Comparison of ENCODE assay signal across 1 cellular context in genomic region chr7:127366680-127367079, GRCh38.
TF ChIP-seq lines count a peak whose summit lies in the region.

No MANE protein-coding gene starts in this region.

TF ChIP-seq in K562, 482 proteins besides CTCF, POLR2A, EP300 and RAD21 (continued from another document):
- TF ChIP-seq PKNOX1 (IDR thresholded peaks at IDR 0.05) (0 out of 2 replicates have a peak, but pooled peaks have one; percentile 13), CHD1 (IDR thresholded peaks at IDR 0.05; ENCODE audit: low read length) (no peak), TAL1 (IDR thresholded peaks at IDR 0.05) (no peak), ZNF740 (CRISPR knock-in tag; IDR thresholded peaks at IDR 0.05) (no peak), ZNF740 (tag; IDR thresholded peaks at IDR 0.05) (no peak), ASH1L (IDR thresholded peaks at IDR 0.05; ENCODE audit: borderline replicate concordance, low read depth, partially characterized antibody) (no peak), RCOR1 (IDR thresholded peaks at IDR 0.05; ENCODE audit: borderline replicate concordance in 1 of 2, low read depth in 2 of 2, low read length in 2 of 2) (no peak), NCOR1 (IDR thresholded peaks at IDR 0.05) (no peak), ZNF668 (CRISPR knock-in tag; IDR thresholded peaks at IDR 0.05) (no peak), GMEB1 (CRISPR knock-in tag; IDR thresholded peaks at IDR 0.05) (no peak), ZNF639 (CRISPR knock-in tag; conservative IDR thresholded peaks at IDR 0.05 in 1 of 2, IDR thresholded peaks at IDR 0.05 in 1 of 2) (no peak), POLR2AphosphoS2 (IDR thresholded peaks at IDR 0.05; ENCODE audit: low read length) (0 out of 2 replicates have a peak, but pooled peaks have one; percentile 34), ZNF609 (CRISPR knock-in tag; IDR thresholded peaks at IDR 0.05; ENCODE audit: borderline replicate concordance) (no peak), MITF (IDR thresholded peaks at IDR 0.05) (no peak), PHF21A (IDR thresholded peaks at IDR 0.05; ENCODE audit: borderline replicate concordance, low read depth) (0 out of 2 replicates have a peak, but pooled peaks have one; percentile 34), RNF2 (IDR thresholded peaks at IDR 0.05) (peak; percentile 32; the same call in 1 of the 2 replicates), POLR2AphosphoS5 (IDR thresholded peaks at IDR 0.05; ENCODE audit: control insufficient read depth, insufficient read depth, low read depth, low read length) (peak; percentile 33; the same call in 1 of the 2 replicates), E2F3 (CRISPR knock-in tag; IDR thresholded peaks at IDR 0.05) (no peak), C11orf30 (IDR thresholded peaks at IDR 0.05; ENCODE audit: low read depth) (0 out of 2 replicates have a peak, but pooled peaks have one; percentile 0), ZKSCAN1 (IDR thresholded peaks at IDR 0.05; ENCODE audit: low read depth, low read length) (no peak), MXD1 (CRISPR knock-in tag; IDR thresholded peaks at IDR 0.05; ENCODE audit: borderline replicate concordance, poor library complexity, severe bottlenecking) (no peak), MIER1 (IDR thresholded peaks at IDR 0.05; ENCODE audit: low read depth) (no peak), ZNF512 (tag; IDR thresholded peaks at IDR 0.05) (no peak), E2F4 (CRISPR knock-in tag; IDR thresholded peaks at IDR 0.05; ENCODE audit: low read depth) (no peak)
TF ChIP-seq in K562: peak in this region for 6.
